ENCODE assay signal across 11 cellular contexts in the genomic region with DNA sequence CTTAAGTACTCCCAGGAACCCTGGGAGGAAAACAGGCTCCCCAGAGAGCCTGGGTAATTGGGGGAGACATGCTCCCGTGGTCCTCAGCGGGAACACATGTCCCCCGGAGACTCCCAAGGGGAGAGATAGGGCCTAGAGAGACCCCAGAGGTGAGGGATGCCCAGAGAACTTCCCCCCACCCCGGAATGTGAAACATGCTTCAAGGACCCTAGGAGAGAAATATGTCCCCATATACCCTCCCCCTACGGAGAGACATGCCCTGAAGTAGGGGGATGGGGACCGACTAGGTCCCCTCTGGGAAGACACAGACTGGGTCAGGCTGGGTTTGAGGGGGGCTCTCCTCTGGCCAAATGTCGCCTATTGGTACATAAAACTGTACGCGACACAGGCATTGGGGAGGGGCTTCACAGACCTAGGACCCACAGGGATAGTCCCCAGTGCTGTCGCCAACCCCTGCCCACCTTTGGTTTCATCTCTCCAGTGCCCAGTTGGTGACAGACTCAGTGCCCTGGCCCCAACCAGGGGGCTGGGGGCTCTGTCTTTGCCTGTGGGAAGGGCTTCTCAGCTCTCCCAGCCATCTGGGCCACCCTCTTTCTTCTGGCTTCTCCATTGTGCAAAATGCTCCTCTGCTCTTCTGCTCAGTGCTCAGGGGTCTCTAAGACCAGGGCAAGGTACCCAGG. TPM values are rescaled to one million over a fixed set of nuclear protein-coding genes. Genes with fewer than 3 reads are reported as not detected.
DNase-seq lines count a peak whose midpoint lies in the region; ATAC-seq, FAIRE-seq and TF ChIP-seq lines count a peak whose summit lies in the region.
"Had no signal": no experiment of that assay in that cellular context is flagged by ENCODE, and none has a peak within 500 bp of the region (broad histone marks: within the 10 kb centered on the region; RNA-seq: fewer than 3 reads in every experiment).

No MANE protein-coding gene starts in this region.

- peaks cover 0 to 6% (median 0%) of the 10 kb centered on the region in 3 donors for H3K27me3 Mint-ChIP-seq in naive B cell

- H3K4me3 Mint-ChIP-seq in naive B cell = peak overlapping the region; percentile 51 to 88 (median 80)

- intact Hi-C loops in breast epithelium (cut with DNase I; ENCODE audit: low total_unique reads) = no loop called here

- peak overlapping the region; percentile 100; the same call in 2 of the 3 replicates for H3K4me2 ChIP-seq in A549

- H3K27ac ChIP-seq in A549 = peak overlapping the region; percentile 95 to 97; a peak in 4 of 6 replicates
- peak overlapping the region; percentile 97 to 99 for H3K27ac ChIP-seq in breast epithelium

- H3K36me3 Mint-ChIP-seq in naive B cell = no peaks in the 10 kb centered on the region

- H3K9ac ChIP-seq in ES-I3 (ENCODE audit: low read depth, low read length) = peak overlapping the region; percentile 38

- TF ChIP-seq CTCF in A549 (IDR thresholded peaks at IDR 0.05) = no peak
- no peak for TF ChIP-seq CTCF in breast epithelium (IDR thresholded peaks at IDR 0.05)

- no peak for TF ChIP-seq EP300 in A549 (IDR thresholded peaks at IDR 0.05)

- H3K36me3 ChIP-seq in ES-I3 (ENCODE audit: insufficient read depth, low read length) (no peaks in the 10 kb centered on the region), breast epithelium (no peaks in the 10 kb centered on the region)
- H3K36me3 ChIP-seq: pancreas had no signal

- H3K9me3 Mint-ChIP-seq in naive B cell = peaks cover 0 to 2% (median 0%) of the 10 kb centered on the region in 7 donors

- CTCF ChIA-PET in A549 (lab: Yijun Ruan, JAX) = no interaction called here

- H3K27me3 ChIP-seq in breast epithelium = no peaks in the 10 kb centered on the region
- H3K27me3 ChIP-seq: pancreas had no signal

- H3K9me3 ChIP-seq in A549 (no peaks in the 10 kb centered on the region), ES-I3 (ENCODE audit: control insufficient read depth, insufficient read depth, low read length) (no peaks in the 10 kb centered on the region), breast epithelium (no peaks in the 10 kb centered on the region)
- H3K9me3 ChIP-seq: pancreas had no signal

- TF ChIP-seq POLR2A in A549 (IDR thresholded peaks at IDR 0.05; ENCODE audit: low read length) = no peak
- no peak for TF ChIP-seq POLR2A in breast epithelium (IDR thresholded peaks at IDR 0.05)
- no peak for TF ChIP-seq POLR2A in H54 (IDR thresholded peaks at IDR 0.05; ENCODE audit: low read depth, low read length)

- ATAC-seq in A549 (no peak), naive B cell (ENCODE audit: low read depth in 2 of 2) (no peak)
- ATAC-seq: activated CD4-positive, CD25-positive, alpha-beta regulatory T cell treated with anti-CD3 and anti-CD28 coated beads, Interleukin-2, amount 50 U/mL, for 24 hours; pancreas had no signal

- TF ChIP-seq RAD21 in A549 (conservative IDR thresholded peaks at IDR 0.05 in 1 of 2, IDR thresholded peaks at IDR 0.05 in 1 of 2) = no peak

- POLR2A ChIA-PET in A549 (lab: Yijun Ruan, JAX) = no interaction called here

- no peak for FAIRE-seq in A549 (lab: Jason Lieb, UNC)
- no peak for FAIRE-seq in H54 (lab: Jason Lieb, UNC)
- FAIRE-seq: pancreas had no signal

- DNase-seq in A549 (ENCODE audit: low read depth in 1 of 2, low spot score in 1 of 2) = no peak
- no peak for DNase-seq in breast epithelium (ENCODE audit: low spot score in 2 of 2)
- no peak for DNase-seq in naive B cell
- no peak for DNase-seq in amniotic stem cell (lab: John Stamatoyannopoulos, UW)
- DNase-seq in central memory CD4-positive, alpha-beta T cell = no peak
- DNase-seq in H54 (ENCODE audit: insufficient read length, low spot score) = no peak
- DNase-seq in stimulated activated CD4-positive, alpha-beta T cell treated with anti-CD3 and anti-CD28 coated beads, Interleukin-12 subunit alpha, Interleukin-12 subunit beta, amount 100 ng/mL, for 4 hours = no peak
- DNase-seq: DMS79 treated with DMSO at 0.1 percent for 48 hours, pancreas had no signal

- H3K4me1 ChIP-seq in A549 = peaks cover 17% of the 10 kb centered on the region
- peaks cover 32% of the 10 kb centered on the region for H3K4me1 ChIP-seq in ES-I3 (ENCODE audit: insufficient read depth, low read length)
- H3K4me1 ChIP-seq in breast epithelium = peaks cover 3 to 7% of the 10 kb centered on the region in 2 donors

- H3K4me3 ChIP-seq in A549 (no peak overlapping the region), breast epithelium (no peak overlapping the region)

- H3K27ac Mint-ChIP-seq in naive B cell = peak overlapping the region in 2 of 6 donors; percentile 56 to 74

- peaks cover 9 to 15% (median 9%) of the 10 kb centered on the region in 3 donors for H3K4me1 Mint-ChIP-seq in naive B cell

- 82% methylated on average over 10 of the region's 10 CpGs for WGBS in A549 (ENCODE audit: missing lambda C conversion rate)

TF ChIP-seq in A549, 52 proteins besides CTCF, POLR2A, EP300 and RAD21:
- TF ChIP-seq FOXS1 (CRISPR knock-in tag; IDR thresholded peaks at IDR 0.05) (no peak), CHD4 (IDR thresholded peaks at IDR 0.05; ENCODE audit: borderline replicate concordance) (no peak), GATA3 (IDR thresholded peaks at IDR 0.05; ENCODE audit: borderline replicate concordance) (no peak), TP53 (CRISPR knock-in tag; IDR thresholded peaks at IDR 0.05) (no peak), HOXB5 (CRISPR knock-in tag; IDR thresholded peaks at IDR 0.05) (no peak), ZFP36 (IDR thresholded peaks at IDR 0.05; ENCODE audit: borderline replicate concordance, partially characterized antibody) (no peak), CHD2 (IDR thresholded peaks at IDR 0.05; ENCODE audit: low read length, partially characterized antibody) (no peak), PHF8 (IDR thresholded peaks at IDR 0.05; ENCODE audit: borderline replicate concordance, low read depth) (no peak), MYC (IDR thresholded peaks at IDR 0.05; ENCODE audit: borderline replicate concordance, low read length) (no peak), NR3C1 (IDR thresholded peaks at IDR 0.05) (no peak), HOXA7 (CRISPR knock-in tag; IDR thresholded peaks at IDR 0.05) (no peak)

RNA-seq across cellular contexts. Expression of a gene that starts 26.9 kb away (rescaled TPM):
- polyA plus RNA-seq in A549 (2011; rRNA removed) = 2.9 and 3.9 TPM in 2 replicates
- 0.52 TPM in 2 replicates for polyA plus RNA-seq in A549 (2012; cell fraction: cytosol; rRNA removed)
- 1.1 and 1.5 TPM in 2 replicates for polyA plus RNA-seq in A549 (2012; cell fraction: nucleus; rRNA removed)
- 0.41 to 0.57 TPM (median 0.41 TPM) in 3 replicates for polyA plus RNA-seq in A549 (2017; fragmentation: RNase III; extraction: RNeasy Plus Mini Kit Qiagen cat#74134 plus additional on column Dnase treatment)
- polyA minus RNA-seq in A549 (2011; rRNA and poly(A)+ RNA removed) = 10.5 and 13.7 TPM in 2 replicates
- total RNA-seq in breast epithelium = 10 to 100 TPM; 28.3 to 72.7 (median 65.9) TPM
- not detected for polyA plus RNA-seq in naive B cell (ENCODE audit: low read depth in 6 of 6)
